In genomic region chr3:193830791-193831191, GRCh38 we compare ENCODE assay signal across 11 cellular contexts.
DNase-seq lines count a peak whose midpoint lies in the region; ATAC-seq and TF ChIP-seq lines count a peak whose summit lies in the region.
"Had no signal": no experiment of that assay in that cellular context is flagged by ENCODE, and none has a peak within 500 bp of the region (broad histone marks: within the 10 kb centered on the region; RNA-seq: fewer than 3 reads in every experiment).

No MANE protein-coding gene starts in this region.

- CTCF ChIA-PET in GM10248 (lab: Yijun Ruan, JAX), result no interaction called here

- H3K27ac Mint-ChIP-seq in activated T-helper 2 cell treated with anti-CD3 and anti-CD28 coated beads, Interferon-gamma antibody, Interleukin-2, Interleukin-4, amounts not matched to agents 10 μg/mL and 5 μg/mL and 100 μg/mL, durations not matched to agents 14 hours and 24 hours and 36 hours, result no peak overlapping the region

- H3K27me3 Mint-ChIP-seq in activated T-cell treated with anti-CD3 and anti-CD28 coated beads, Interleukin-2, amount 50 U/mL, for 4 hours (ENCODE audit: low read depth), result peaks cover 3% of the 10 kb centered on the region
- H3K27me3 Mint-ChIP-seq in activated T-helper 2 cell treated with anti-CD3 and anti-CD28 coated beads, Interferon-gamma antibody, Interleukin-2, Interleukin-4, amounts not matched to agents 10 μg/mL and 5 μg/mL and 100 μg/mL, durations not matched to agents 14 hours and 24 hours and 36 hours (ENCODE audit: low read depth), result peaks cover 12% of the 10 kb centered on the region

- H4K8ac ChIP-seq in mesendoderm (ENCODE audit: low read depth, low read length), result no peak overlapping the region

- H3K9me3 Mint-ChIP-seq in activated T-cell treated with anti-CD3 and anti-CD28 coated beads, Interleukin-2, amount 50 U/mL, for 4 hours, result no peaks in the 10 kb centered on the region
- no peaks in the 10 kb centered on the region for H3K9me3 Mint-ChIP-seq in activated T-helper 2 cell treated with anti-CD3 and anti-CD28 coated beads, Interferon-gamma antibody, Interleukin-2, Interleukin-4, amounts not matched to agents 10 μg/mL and 5 μg/mL and 100 μg/mL, durations not matched to agents 14 hours and 24 hours and 36 hours

- H3K4me2 ChIP-seq in mesendoderm (ENCODE audit: low read length), result no peak overlapping the region

- no peak overlapping the region for H3K4ac ChIP-seq in mesendoderm (ENCODE audit: low read depth, low read length)

- no peaks in the 10 kb centered on the region for H3K36me3 ChIP-seq in mesendoderm (ENCODE audit: control insufficient read depth, insufficient read depth, low read length)
- H3K36me3 ChIP-seq: tibial artery had no signal

- no peak overlapping the region for H3K9ac ChIP-seq in mesendoderm (ENCODE audit: low read length)

- no peak overlapping the region for H3K27ac ChIP-seq in mesendoderm (ENCODE audit: low read depth, low read length)
- H3K27ac ChIP-seq: SK-N-MC, tibial artery had no signal

- no peaks in the 10 kb centered on the region for H3K79me1 ChIP-seq in mesendoderm (ENCODE audit: low read length)

- no peaks in the 10 kb centered on the region for H3K79me2 ChIP-seq in mesendoderm (ENCODE audit: control insufficient read depth, insufficient read depth, low read length)

- no peaks in the 10 kb centered on the region for H3K4me1 Mint-ChIP-seq in activated T-cell treated with anti-CD3 and anti-CD28 coated beads, Interleukin-2, amount 50 U/mL, for 4 hours (ENCODE audit: low read depth)
- peaks cover 3% of the 10 kb centered on the region for H3K4me1 Mint-ChIP-seq in activated T-helper 2 cell treated with anti-CD3 and anti-CD28 coated beads, Interferon-gamma antibody, Interleukin-2, Interleukin-4, amounts not matched to agents 10 μg/mL and 5 μg/mL and 100 μg/mL, durations not matched to agents 14 hours and 24 hours and 36 hours (ENCODE audit: low read depth)

- peaks cover 2% of the 10 kb centered on the region for H3K4me1 ChIP-seq in mesendoderm (ENCODE audit: control insufficient read depth, low read depth, low read length)
- H3K4me1 ChIP-seq: tibial artery had no signal

- H3K18ac ChIP-seq in mesendoderm (ENCODE audit: low read length), result no peak overlapping the region

- no peak overlapping the region for H2AK5ac ChIP-seq in mesendoderm (ENCODE audit: low read length)

- no CpG with 5 or more reads among the region's 8 CpGs for WGBS in mesendoderm (ENCODE audit: extremely low coverage, insufficient coverage, low lambda C conversion rate)

- H3K23ac ChIP-seq in mesendoderm (ENCODE audit: low read length), result no peak overlapping the region

- no peak overlapping the region for H2BK120ac ChIP-seq in mesendoderm (ENCODE audit: low read depth, low read length)

- TF ChIP-seq CTCF in GM10248 (IDR thresholded peaks at IDR 0.05; ENCODE audit: control extremely low read depth, extremely low read depth, low read depth, missing control alignments), result no peak

- H2BK15ac ChIP-seq in mesendoderm (replicated peaks; ENCODE audit: low read depth), result no peak overlapping the region

- H3K4me3 Mint-ChIP-seq in activated T-cell treated with anti-CD3 and anti-CD28 coated beads, Interleukin-2, amount 50 U/mL, for 4 hours, result no peak overlapping the region
- H3K4me3 Mint-ChIP-seq in activated T-helper 2 cell treated with anti-CD3 and anti-CD28 coated beads, Interferon-gamma antibody, Interleukin-2, Interleukin-4, amounts not matched to agents 10 μg/mL and 5 μg/mL and 100 μg/mL, durations not matched to agents 14 hours and 24 hours and 36 hours (ENCODE audit: low read depth), result no peak overlapping the region

- DNase-seq in COR-L47 (lab: John Stamatoyannopoulos, UW) (peak; percentile 88), NCI-H146 treated with DMSO at 0.1 percent for 48 hours (lab: John Stamatoyannopoulos, UW; ENCODE audit: unreplicated experiment) (peak; percentile 91), RPMI8226 (peak; percentile 73), mesendoderm (no peak), GM19238 (ENCODE audit: insufficient read length, low spot score) (no peak), GM10248 (ENCODE audit: extremely low spot score) (no peak)
- DNase-seq in activated T-cell treated with anti-CD3 and anti-CD28 coated beads, Interleukin-2, amount 50 U/mL, for 4 hours, result no peak
- no peak for DNase-seq in activated T-helper 2 cell treated with anti-CD3 and anti-CD28 coated beads, Interferon-gamma antibody, Interleukin-2, Interleukin-4, amounts not matched to agents 10 μg/mL and 5 μg/mL and 100 μg/mL, durations not matched to agents 14 hours and 24 hours and 36 hours (ENCODE audit: low spot score)
- DNase-seq: GF-D8, tibial artery had no signal

- H3K36me3 Mint-ChIP-seq in activated T-cell treated with anti-CD3 and anti-CD28 coated beads, Interleukin-2, amount 50 U/mL, for 4 hours (ENCODE audit: insufficient read depth), result no peaks in the 10 kb centered on the region
- H3K36me3 Mint-ChIP-seq in activated T-helper 2 cell treated with anti-CD3 and anti-CD28 coated beads, Interferon-gamma antibody, Interleukin-2, Interleukin-4, amounts not matched to agents 10 μg/mL and 5 μg/mL and 100 μg/mL, durations not matched to agents 14 hours and 24 hours and 36 hours (ENCODE audit: low read depth), result no peaks in the 10 kb centered on the region

- H4K5ac ChIP-seq in mesendoderm (ENCODE audit: low read length), result no peak overlapping the region

- no peak overlapping the region for H2BK5ac ChIP-seq in mesendoderm (ENCODE audit: low read length)

- no peak overlapping the region for H3K4me3 ChIP-seq in mesendoderm (ENCODE audit: low read length)
- H3K4me3 ChIP-seq: SK-N-MC, tibial artery had no signal

- no peaks in the 10 kb centered on the region for H3K27me3 ChIP-seq in mesendoderm (ENCODE audit: insufficient read depth, low read length, poor library complexity)

- ATAC-seq in activated T-cell treated with anti-CD3 and anti-CD28 coated beads, Interleukin-2, amount 50 U/mL, for 4 hours, result no peak

- intact Hi-C loops in activated T-helper 2 cell treated with anti-CD3 and anti-CD28 coated beads, Interferon-gamma antibody, Interleukin-2, Interleukin-4, amounts not matched to agents 10 μg/mL and 5 μg/mL and 100 μg/mL, durations not matched to agents 14 hours and 24 hours and 36 hours (cut with micrococcal nuclease), result no loop called here

- POLR2A ChIA-PET in GM10248 (lab: Yijun Ruan, JAX), result no interaction called here

- H3K56ac ChIP-seq in mesendoderm (ENCODE audit: low read length), result peak overlapping the region; percentile 5

Comparison
In these comparisons a context has a peak if more than half of its experiments do, and no peak if none do; other contexts are left out.
1. DNase-seq: peak in COR-L47 (single experiment), NCI-H146 treated with DMSO at 0.1 percent for 48 hours (single experiment) and RPMI8226 (single experiment); none in mesendoderm (single experiment), GM19238 (single experiment), GM10248 (single experiment), activated T-cell treated with anti-CD3 and anti-CD28 coated beads, Interleukin-2, amount 50 U/mL, for 4 hours (single experiment) and activated T-helper 2 cell treated with anti-CD3 and anti-CD28 coated beads, Interferon-gamma antibody, Interleukin-2, Interleukin-4, amounts not matched to agents 10 μg/mL and 5 μg/mL and 100 μg/mL, durations not matched to agents 14 hours and 24 hours and 36 hours (single experiment).